ENCODE assay signal across 11 cellular contexts in genomic region chr20:7817286-7817685, GRCh38.
"Had no signal": no experiment of that assay in that cellular context is flagged by ENCODE, and none has a peak within 500 bp of the region (broad histone marks: within the 10 kb centered on the region; RNA-seq: fewer than 3 reads in every experiment).

No MANE protein-coding gene starts in this region.

- H3K4me2 ChIP-seq: GM23338 had no signal

- ATAC-seq: GM23338, HCT116 had no signal

- H3K4me3 ChIP-seq: GM23248, GM23338, HAP-1 had no signal

- H3K36me3 ChIP-seq: HAP-1 had no signal

- DNase-seq: GM23248, GOT3, H7, H9, HCEC 1CT, HFFc6 had no signal

- H2AFZ ChIP-seq: GM23248, GM23338 had no signal

- H3K4me1 ChIP-seq: HAP-1 had no signal

- FAIRE-seq: H1, H54 had no signal

- H3K9me3 ChIP-seq: HAP-1 had no signal

- H3K9ac ChIP-seq: GM23248 had no signal

- H3K27ac ChIP-seq: GM23248 had no signal
